ENCODE assay signal across 8 cellular contexts in the genomic region with DNA sequence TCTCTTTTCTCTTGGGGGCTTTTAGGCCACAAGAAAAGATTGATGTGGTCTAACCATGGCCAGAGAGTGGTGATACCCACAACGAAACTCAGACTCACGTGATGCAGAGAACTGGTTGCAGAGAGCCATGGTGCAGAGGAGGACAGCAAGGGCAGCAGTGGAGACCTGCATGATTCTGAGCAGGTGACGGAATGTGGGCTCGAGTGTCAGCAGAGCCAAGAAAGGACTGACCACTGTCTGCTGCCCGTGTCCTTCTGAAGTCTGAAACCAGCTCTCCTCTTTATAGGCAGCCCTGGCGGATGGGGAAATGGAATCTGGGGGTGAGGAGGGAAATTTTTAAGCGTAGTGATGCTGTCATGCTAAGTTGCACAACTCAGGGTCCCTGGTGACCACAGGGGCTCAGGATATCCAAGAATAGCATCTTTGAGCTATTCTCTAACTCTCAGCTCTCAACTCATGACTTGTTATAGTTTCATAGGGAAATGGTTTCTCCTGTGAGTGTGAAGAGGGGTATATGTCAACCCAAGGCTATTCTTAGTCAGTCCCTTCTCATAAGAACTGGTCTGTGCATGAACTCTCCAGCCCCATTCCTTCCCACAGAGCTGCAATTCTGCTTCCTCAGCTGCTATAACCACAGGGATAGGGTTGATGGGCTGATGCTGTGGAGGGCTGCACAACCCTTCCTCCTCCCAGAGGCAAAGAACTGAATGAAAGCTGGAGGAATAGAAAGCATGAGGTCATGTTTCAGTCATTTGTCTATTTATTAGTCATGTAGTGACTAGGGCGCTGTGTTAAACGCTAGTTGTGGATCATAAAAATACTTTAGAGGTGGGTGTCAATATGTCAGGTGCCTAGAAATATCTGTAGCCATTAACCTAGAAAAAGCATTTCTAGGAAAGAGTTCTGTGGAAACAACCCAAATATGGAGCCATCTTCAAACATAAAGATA. TPM values are rescaled to one million over a fixed set of nuclear protein-coding genes. Genes with fewer than 3 reads are reported as not detected.
A peak's percentile ranks its signal among the peaks of the same experiment; 100 is the strongest.
DNase-seq lines count a peak whose midpoint lies in the region; ATAC-seq and TF ChIP-seq lines count a peak whose summit lies in the region.

TSS of gene CCL3 (minus strand) at position 256 of the 949 bp plus-strand sequence. CDS start at position 171, 85 bp downstream.

- peak; percentile 43 for ATAC-seq in GM18499 (IDR thresholded peaks at IDR 0.05; ENCODE audit: insufficient read depth, unreplicated experiment)
- ATAC-seq in GM21529 (IDR thresholded peaks at IDR 0.05; ENCODE audit: unreplicated experiment) = peak; percentile 65

- no peak within 1 kb of the TSS for H3K4me3 ChIP-seq in astrocyte of the spinal cord (ENCODE audit: low read depth, low read length)

- TF ChIP-seq CTCF in astrocyte of the spinal cord (IDR thresholded peaks at IDR 0.05; ENCODE audit: low read depth, low read length) = no peak

- DNase-seq in HT1080 (ENCODE audit: low read depth) (peak; percentile 79), astrocyte of the spinal cord (ENCODE audit: low read depth, low spot score) (peak; percentile 6), NCI-H128 (lab: John Stamatoyannopoulos, UW; ENCODE audit: unreplicated experiment) (no peak), cortex of kidney (lab: John Stamatoyannopoulos, UW) (no peak), NCI-H2171 (lab: John Stamatoyannopoulos, UW) (no peak)
- DNase-seq in stimulated activated CD8-positive, alpha-beta memory T cell treated with anti-CD3 and anti-CD28 coated beads, Interleukin-4, amount 100 ng/mL, for 24 hours (ENCODE audit: low read depth) = peak; percentile 37

- in situ Hi-C loops in astrocyte of the spinal cord (cut with HindIII; ENCODE audit: low sequenced_read_pairs) = no loop called here

RNA-seq across cellular contexts. Expression of gene CCL3, which starts in this region (rescaled TPM):
- total RNA-seq in HT1080 (2014; rRNA removed; shearing (Covaris generic)) = 0.17 TPM in 1 of 2 replicates, not detected in the other
- 0.36 TPM in 1 of 2 replicates, not detected in the other for polyA plus RNA-seq in HT1080 (2015; cell fraction: cytosol; rRNA removed)
- 0.12 TPM in 1 of 2 replicates, not detected in the other for polyA plus RNA-seq in HT1080 (2015; cell fraction: nucleus; rRNA removed)

Comparison
In these comparisons a context has a peak if more than half of its experiments do, and no peak if none do; other contexts are left out.
1. Peak in DNase-seq in HT1080; RNA of the gene not detected or under 1 TPM.
2. DNase-seq: peak in astrocyte of the spinal cord (single experiment) and stimulated activated CD8-positive, alpha-beta memory T cell treated with anti-CD3 and anti-CD28 coated beads, Interleukin-4, amount 100 ng/mL, for 24 hours (single experiment); none in NCI-H128 (single experiment), cortex of kidney (single experiment) and NCI-H2171 (single experiment).